1 cellular context compared by ENCODE assay signal in the genomic region with DNA sequence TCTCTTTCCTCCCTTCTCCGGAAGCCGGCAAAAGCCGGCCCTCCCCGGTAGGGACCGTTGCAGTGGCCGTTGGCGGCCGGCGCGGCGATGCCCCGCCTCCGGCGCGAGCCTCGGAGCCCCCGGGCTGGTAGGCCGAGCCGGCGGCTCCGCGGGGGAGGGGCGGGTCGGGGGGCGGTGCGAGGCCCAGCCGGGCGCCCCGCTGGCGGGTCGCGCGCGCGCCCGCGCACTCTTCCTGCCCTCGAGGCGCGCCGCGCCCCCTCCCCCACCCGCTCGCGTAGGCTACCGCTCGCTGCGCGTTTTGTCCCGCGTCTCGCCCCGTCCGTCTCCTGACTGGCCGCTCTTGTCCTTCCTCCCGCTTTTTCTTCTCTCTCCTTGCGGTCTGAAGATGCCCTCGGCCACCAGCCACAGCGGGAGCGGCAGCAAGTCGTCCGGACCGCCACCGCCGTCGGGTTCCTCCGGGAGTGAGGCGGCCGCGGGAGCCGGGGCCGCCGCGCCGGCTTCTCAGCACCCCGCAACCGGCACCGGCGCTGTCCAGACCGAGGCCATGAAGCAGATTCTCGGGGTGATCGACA.
A peak's percentile ranks its signal among the peaks of the same experiment; 100 is the strongest.
TF ChIP-seq lines count a peak whose summit lies in the region.

No MANE protein-coding gene starts in this region.

TF ChIP-seq in H1, 55 proteins besides CTCF, POLR2A, EP300 and RAD21:
- TF ChIP-seq KDM5A (IDR thresholded peaks at IDR 0.05; ENCODE audit: low read length) (peak; percentile 28; the same call in 1 of the 2 replicates), CHD1 (IDR thresholded peaks at IDR 0.05; ENCODE audit: low read depth, low read length) (0 out of 2 replicates have a peak, but pooled peaks have one; percentile 20), POLR2AphosphoS5 (IDR thresholded peaks at IDR 0.05; ENCODE audit: low read depth, low read length) (peak; percentile 88), CREB1 (IDR thresholded peaks at IDR 0.05) (peak; percentile 77), MAFK (IDR thresholded peaks at IDR 0.05; ENCODE audit: low read depth, low read length) (no peak), ATF3 (IDR thresholded peaks at IDR 0.05; ENCODE audit: insufficient read depth, low read depth, low read length) (no peak), TAF1 (IDR thresholded peaks at IDR 0.05; ENCODE audit: low read depth, low read length) (peak; percentile 86), EZH2 (IDR thresholded peaks at IDR 0.05; ENCODE audit: low read depth, low read length, severe bottlenecking) (no peak), TAF7 (optimal IDR thresholded peaks at IDR 0.05; ENCODE audit: borderline replicate concordance, low read depth, low read length) (peak; percentile 87), TBP (IDR thresholded peaks at IDR 0.05; ENCODE audit: low read depth, low read length) (peak; percentile 83), SIN3A (conservative IDR thresholded peaks at IDR 0.05 in 1 of 2, IDR thresholded peaks at IDR 0.05 in 1 of 2; ENCODE audit: low read depth in 1 of 2, low read length in 2 of 2) (peak in 1 of 2 experiments; percentile 80; a peak in 1 of 4 replicates), PHF8 (conservative IDR thresholded peaks at IDR 0.05; ENCODE audit: low read depth, low read length) (peak; percentile 52), CHD2 (IDR thresholded peaks at IDR 0.05; ENCODE audit: low read length) (peak; percentile 47; the same call in 1 of the 2 replicates), BRCA1 (IDR thresholded peaks at IDR 0.05; ENCODE audit: low read depth, low read length) (no peak), SRF (IDR thresholded peaks at IDR 0.05; ENCODE audit: low read depth, low read length) (no peak), CTBP2 (IDR thresholded peaks at IDR 0.05; ENCODE audit: borderline replicate concordance, insufficient read depth, insufficient read length, low read length) (no peak), USF2 (IDR thresholded peaks at IDR 0.05; ENCODE audit: low read length) (no peak), BACH1 (IDR thresholded peaks at IDR 0.05; ENCODE audit: low read length) (no peak), SUZ12 (IDR thresholded peaks at IDR 0.05; ENCODE audit: low read length) (no peak), ASH2L (IDR thresholded peaks at IDR 0.05; ENCODE audit: low read length) (peak; percentile 21)
- TF ChIP-seq, protein P1, sequence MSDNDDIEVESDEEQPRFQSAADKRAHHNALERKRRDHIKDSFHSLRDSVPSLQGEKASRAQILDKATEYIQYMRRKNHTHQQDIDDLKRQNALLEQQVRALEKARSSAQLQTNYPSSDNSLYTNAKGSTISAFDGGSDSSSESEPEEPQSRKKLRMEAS (IDR thresholded peaks at IDR 0.05) = peak; percentile 73; the same call in 1 of the 2 replicates
- TF ChIP-seq, protein P2, sequence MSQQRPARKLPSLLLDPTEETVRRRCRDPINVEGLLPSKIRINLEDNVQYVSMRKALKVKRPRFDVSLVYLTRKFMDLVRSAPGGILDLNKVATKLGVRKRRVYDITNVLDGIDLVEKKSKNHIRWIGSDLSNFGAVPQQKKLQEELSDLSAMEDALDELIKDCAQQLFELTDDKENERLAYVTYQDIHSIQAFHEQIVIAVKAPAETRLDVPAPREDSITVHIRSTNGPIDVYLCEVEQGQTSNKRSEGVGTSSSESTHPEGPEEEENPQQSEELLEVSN (IDR thresholded peaks at IDR 0.05) = peak; percentile 44; the same call in 1 of the 2 replicates
